ENCODE assay signal across 10 cellular contexts in genomic region chr2:162490052-162490717, GRCh38.
DNase-seq lines count a peak whose midpoint lies in the region; ATAC-seq and TF ChIP-seq lines count a peak whose summit lies in the region.
"Had no signal": no experiment of that assay in that cellular context is flagged by ENCODE, and none has a peak within 500 bp of the region (broad histone marks: within the 10 kb centered on the region; RNA-seq: fewer than 3 reads in every experiment).

No MANE protein-coding gene starts in this region.

- WGBS in body of pancreas, 2 donors = 92 to 97% methylated on average over 5 of the region's 5 CpGs

- no peaks in the 10 kb centered on the region for H3K9me3 ChIP-seq in RWPE2 (ENCODE audit: severe bottlenecking)
- peaks cover 0 to 5% of the 10 kb centered on the region in 2 donors for H3K9me3 ChIP-seq in ascending aorta
- no peaks in the 10 kb centered on the region for H3K9me3 ChIP-seq in body of pancreas

- peak; percentile 42 for DNase-seq in GM12865 (ENCODE audit: low read depth)
- DNase-seq in RWPE2 (ENCODE audit: low spot score) = no peak
- no peak for DNase-seq in ascending aorta (ENCODE audit: low spot score in 2 of 2)
- no peak for DNase-seq in body of pancreas
- DNase-seq in activated naive CD4-positive, alpha-beta T cell (lab: John Stamatoyannopoulos, UW) = no peak
- no peak for DNase-seq in activated naive CD4-positive, alpha-beta T cell treated with anti-CD3 and anti-CD28 coated beads, Interleukin-2, amount 50 U/mL, for 72 hours (ENCODE audit: low spot score in 2 of 2)
- DNase-seq: stimulated activated CD4-positive, alpha-beta T cell treated with anti-CD3 and anti-CD28 coated beads, Interleukin-4, amount 100 ng/mL, for 24 hours; T1000 had no signal

- H3K36me3 Mint-ChIP-seq in activated naive CD4-positive, alpha-beta T cell treated with anti-CD3 and anti-CD28 coated beads, Interleukin-2, amount 50 U/mL, for 72 hours = no peaks in the 10 kb centered on the region

- H3K27me3 ChIP-seq in RWPE2 (ENCODE audit: insufficient read depth, poor library complexity, severe bottlenecking) (no peaks in the 10 kb centered on the region), ascending aorta (no peaks in the 10 kb centered on the region), body of pancreas (no peaks in the 10 kb centered on the region)

- H3K4me1 ChIP-seq in RWPE2 (ENCODE audit: insufficient read depth, poor library complexity, severe bottlenecking) = peaks cover 9% of the 10 kb centered on the region
- H3K4me1 ChIP-seq in ascending aorta = no peaks in the 10 kb centered on the region
- H3K4me1 ChIP-seq in body of pancreas = peaks cover 11% of the 10 kb centered on the region

- no peak for TF ChIP-seq CTCF in GM12865 (IDR thresholded peaks at IDR 0.05; ENCODE audit: insufficient read depth, low read depth, low read length, missing control alignments)
- no peak for TF ChIP-seq CTCF in RWPE2 (IDR thresholded peaks at IDR 0.05; ENCODE audit: poor library complexity, severe bottlenecking)
- TF ChIP-seq CTCF in ascending aorta (IDR thresholded peaks at IDR 0.05) = no peak
- TF ChIP-seq CTCF in body of pancreas (IDR thresholded peaks at IDR 0.05) = no peak

- H3K27ac ChIP-seq in RWPE2 (ENCODE audit: poor library complexity, severe bottlenecking) = peak overlapping the region; percentile 70
- no peak overlapping the region for H3K27ac ChIP-seq in ascending aorta
- H3K27ac ChIP-seq in body of pancreas = no peak overlapping the region

- TF ChIP-seq POLR2A in body of pancreas (IDR thresholded peaks at IDR 0.05) = no peak

- H3K9me3 Mint-ChIP-seq in activated naive CD4-positive, alpha-beta T cell treated with anti-CD3 and anti-CD28 coated beads, Interleukin-2, amount 50 U/mL, for 72 hours = peaks cover 0 to 8% of the 10 kb centered on the region in 2 donors

- H3K27ac Mint-ChIP-seq in activated naive CD4-positive, alpha-beta T cell treated with anti-CD3 and anti-CD28 coated beads, Interleukin-2, amount 50 U/mL, for 72 hours = no peak overlapping the region

- ATAC-seq in GM19395 (IDR thresholded peaks at IDR 0.05; ENCODE audit: unreplicated experiment) (peak; percentile 81), HG03060 (IDR thresholded peaks at IDR 0.05; ENCODE audit: low read depth, unreplicated experiment) (peak; percentile 61), RWPE2 (ENCODE audit: low read depth) (peak; percentile 91), body of pancreas (no peak)
- no peak for ATAC-seq in activated naive CD4-positive, alpha-beta T cell treated with anti-CD3 and anti-CD28 coated beads, Interleukin-2, amount 50 U/mL, for 72 hours

- intact Hi-C loops in ascending aorta (cut with DNase I) (no loop called here), body of pancreas (cut with DNase I) (no loop called here)

- 0 out of 2 replicates have a peak, but pooled peaks cover 2% of the 10 kb centered on the region for H3K36me3 ChIP-seq in RWPE2 (ENCODE audit: low read depth)
- no peaks in the 10 kb centered on the region for H3K36me3 ChIP-seq in ascending aorta
- H3K36me3 ChIP-seq in body of pancreas (replicated peaks in 1 of 2; ENCODE audit: insufficient read depth in 1 of 2, low read depth in 2 of 2) = no peaks in the 10 kb centered on the region

- no peak overlapping the region for H3K4me3 ChIP-seq in GM12865 (ENCODE audit: low read depth, low read length)
- peak overlapping the region; percentile 8 for H3K4me3 ChIP-seq in RWPE2 (ENCODE audit: severe bottlenecking)
- no peak overlapping the region for H3K4me3 ChIP-seq in ascending aorta
- no peak overlapping the region for H3K4me3 ChIP-seq in body of pancreas

Comparison
In these comparisons a context has a peak if more than half of its experiments do, and no peak if none do; other contexts are left out.
1. ATAC-seq: peak in GM19395 (single experiment), HG03060 (single experiment) and RWPE2 (single experiment); none in body of pancreas (single experiment) and activated naive CD4-positive, alpha-beta T cell treated with anti-CD3 and anti-CD28 coated beads, Interleukin-2, amount 50 U/mL, for 72 hours (0 of 2).